24 cellular contexts compared by ENCODE assay signal in the genomic region with DNA sequence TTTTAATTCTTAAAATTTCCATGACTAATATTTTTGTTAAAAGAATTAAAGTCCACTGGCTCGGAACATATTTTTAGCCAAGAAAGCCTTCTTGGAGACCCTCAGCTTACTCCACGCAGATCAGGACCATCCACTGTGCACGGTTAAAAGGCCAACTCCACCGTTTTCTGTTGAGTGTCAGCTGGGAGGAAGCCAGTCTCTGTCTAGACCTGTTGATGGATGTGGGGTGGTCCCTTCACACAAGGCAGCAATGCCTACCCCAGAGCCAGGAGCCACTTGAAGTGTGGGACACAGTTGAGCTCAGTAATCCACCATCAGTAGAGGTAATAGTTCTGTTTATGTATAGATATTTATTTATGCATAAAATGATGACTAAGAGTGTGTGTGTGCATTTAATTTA.
"Had no signal": no experiment of that assay in that cellular context is flagged by ENCODE, and none has a peak within 500 bp of the region (broad histone marks: within the 10 kb centered on the region; RNA-seq: fewer than 3 reads in every experiment).

No MANE protein-coding gene starts in this region.

- H3K4me1 ChIP-seq: colonic mucosa, psoas muscle had no signal

- H3K9me3 Mint-ChIP-seq: dendritic cell treated with granulocyte-macrophage colony-stimulating factor and Interleukin-4, amounts not matched to agents 40 ng/mL and 50 ng/mL, for 4 days; mesothelial cell of epicardium; natural killer cell treated with Interleukin-12 subunit alpha and Interleukin-12 subunit beta and Interleukin-15 and Interleukin-18, amount 100 ng/mL, for 72 hours; neural crest cell; stimulated activated memory B cell treated with anti-CD40 and anti-IgM and Interleukin-4, amounts not matched to agents 10 μg/mL and 1 μg/mL and 100 μg/mL, for 72 hours had no signal

- H3K36me3 Mint-ChIP-seq: mesothelial cell of epicardium; natural killer cell treated with Interleukin-12 subunit alpha and Interleukin-12 subunit beta and Interleukin-15 and Interleukin-18, amount 100 ng/mL, for 72 hours; stimulated activated memory B cell treated with anti-CD40 and anti-IgM and Interleukin-4, amounts not matched to agents 10 μg/mL and 1 μg/mL and 100 μg/mL, for 72 hours had no signal

- ATAC-seq: mucosa of descending colon; natural killer cell treated with Interleukin-12 subunit alpha and Interleukin-12 subunit beta and Interleukin-15 and Interleukin-18, amount 100 ng/mL, for 72 hours; stimulated activated memory B cell treated with anti-CD40 and anti-IgM and Interleukin-4, amounts not matched to agents 10 μg/mL and 1 μg/mL and 100 μg/mL, for 72 hours; stimulated activated naive CD8-positive, alpha-beta T cell treated with anti-CD3 and anti-CD28 coated beads, Interleukin-15, Interleukin-2, amounts not matched to agents 100 U/mL and 50 U/mL, for 24 hours had no signal

- DNase-seq: colonic mucosa; effector memory CD4-positive, alpha-beta T cell; erythroblast; kidney; mesenchymal stem cell; mucosa of descending colon; naive B cell; nucleus accumbens; ovary; posterior cingulate gyrus; psoas muscle; right cardiac atrium; spleen; stimulated activated CD4-positive, alpha-beta T cell treated with anti-CD3 and anti-CD28 coated beads, Interleukin-4, amount 100 ng/mL, for 4 hours; stimulated activated naive CD8-positive, alpha-beta T cell treated with anti-CD3 and anti-CD28 coated beads, Interleukin-15, Interleukin-2, amounts not matched to agents 100 U/mL and 50 U/mL, for 24 hours; transverse colon had no signal

- H3K27ac ChIP-seq: colonic mucosa, ovary, psoas muscle, skin epidermis, thoracic aorta, transverse colon, vagina had no signal

- H3K27me3 ChIP-seq: colonic mucosa, ovary, transverse colon, vagina had no signal

- H3K4me3 ChIP-seq: colonic mucosa, mucosa of descending colon, ovary, psoas muscle, skin epidermis, spleen, thoracic aorta, transverse colon, vagina had no signal

- H3K27me3 Mint-ChIP-seq: dendritic cell treated with granulocyte-macrophage colony-stimulating factor and Interleukin-4, amounts not matched to agents 40 ng/mL and 50 ng/mL, for 4 days had no signal

- H3K36me3 ChIP-seq: colonic mucosa, ovary, spleen, thoracic aorta, transverse colon, vagina had no signal

- H3K27ac Mint-ChIP-seq: mesothelial cell of epicardium; naive B cell; natural killer cell treated with Interleukin-12 subunit alpha and Interleukin-12 subunit beta and Interleukin-15 and Interleukin-18, amount 100 ng/mL, for 72 hours; stimulated activated memory B cell treated with anti-CD40 and anti-IgM and Interleukin-4, amounts not matched to agents 10 μg/mL and 1 μg/mL and 100 μg/mL, for 72 hours had no signal

- H3K9me3 ChIP-seq: colonic mucosa, mucosa of descending colon, ovary, psoas muscle, spleen, thoracic aorta, transverse colon, vagina had no signal

- H3K4me3 Mint-ChIP-seq: dendritic cell treated with granulocyte-macrophage colony-stimulating factor and Interleukin-4, amounts not matched to agents 40 ng/mL and 50 ng/mL, for 4 days; mesothelial cell of epicardium; naive B cell; natural killer cell treated with Interleukin-12 subunit alpha and Interleukin-12 subunit beta and Interleukin-15 and Interleukin-18, amount 100 ng/mL, for 72 hours; neural crest cell; stimulated activated memory B cell treated with anti-CD40 and anti-IgM and Interleukin-4, amounts not matched to agents 10 μg/mL and 1 μg/mL and 100 μg/mL, for 72 hours had no signal
